ENCODE assay signal across 8 cellular contexts in genomic region chr1:167687919-167688519, GRCh38. TPM values are rescaled to one million over a fixed set of nuclear protein-coding genes. Genes with fewer than 3 reads are reported as not detected.
DNase-seq lines count a peak whose midpoint lies in the region; ATAC-seq, FAIRE-seq and TF ChIP-seq lines count a peak whose summit lies in the region.

No MANE protein-coding gene starts in this region.

- H3K27me3 Mint-ChIP-seq in naive thymus-derived CD4-positive, alpha-beta T cell: no peaks in the 10 kb centered on the region
- H3K27me3 Mint-ChIP-seq in stimulated activated memory B cell treated with anti-CD40 and anti-IgM and Interleukin-4, amounts not matched to agents 10 μg/mL and 1 μg/mL and 100 μg/mL, for 72 hours: no peaks in the 10 kb centered on the region

- H3K27ac Mint-ChIP-seq in naive thymus-derived CD4-positive, alpha-beta T cell: peak overlapping the region in 7 of 9 donors; percentile 19 to 82 (median 60)
- H3K27ac Mint-ChIP-seq in stimulated activated memory B cell treated with anti-CD40 and anti-IgM and Interleukin-4, amounts not matched to agents 10 μg/mL and 1 μg/mL and 100 μg/mL, for 72 hours: peak overlapping the region; percentile 76

- H3K4me3 ChIP-seq in NT2/D1 (ENCODE audit: insufficient read length, low read depth) (no peak overlapping the region), epithelial cell of esophagus (ENCODE audit: low read length) (no peak overlapping the region)
- H3K4me3 ChIP-seq in naive thymus-derived CD4-positive, alpha-beta T cell (ENCODE audit: low read length): no peak overlapping the region

- no peak overlapping the region for H3K9ac ChIP-seq in NT2/D1 (ENCODE audit: insufficient read length, low read depth)

- CTCF ChIA-PET in naive thymus-derived CD4-positive, alpha-beta T cell (lab: Charles Lee): interaction anchor here (0.6 to 2.9 kb wide), 29 partner anchors 9 to 423 kb away, joined by 3 to 100 read pairs (median 7); partner anchors contain the start of gene CREG1

- intact Hi-C loops in naive thymus-derived CD4-positive, alpha-beta T cell (cut with micrococcal nuclease): loop anchor here (1.0 to 10.0 kb wide), 5 partner anchors 51 to 423 kb away; no protein-coding TSS in a partner anchor

- DNase-seq in 8988T: peak; percentile 35
- peak; percentile 80 for DNase-seq in GM13976 (ENCODE audit: low spot score)
- DNase-seq in HTR-8/SVneo (ENCODE audit: insufficient read length, low spot score): peak; percentile 76
- DNase-seq in NT2/D1 (ENCODE audit: low read depth, low spot score): peak; percentile 90
- peak; percentile 54 for DNase-seq in activated CD8-positive, alpha-beta memory T cell treated with anti-CD3 and anti-CD28 coated beads, Interleukin-2, amount 50 U/mL, for 24 hours (ENCODE audit: extremely low read depth)
- peak; percentile 80 for DNase-seq in epithelial cell of esophagus (ENCODE audit: low read depth)
- DNase-seq in naive thymus-derived CD4-positive, alpha-beta T cell: peak; percentile 47 to 81 (median 71)

- no peaks in the 10 kb centered on the region for H3K27me3 ChIP-seq in NT2/D1 (ENCODE audit: insufficient read depth, insufficient read length)
- H3K27me3 ChIP-seq in naive thymus-derived CD4-positive, alpha-beta T cell (ENCODE audit: control insufficient read depth in 2 of 2, insufficient read depth in 2 of 2, low read length in 2 of 2): no peaks in the 10 kb centered on the region

- H3K36me3 ChIP-seq in NT2/D1 (ENCODE audit: insufficient read depth, insufficient read length, low read length): no peaks in the 10 kb centered on the region
- peaks cover 36 to 96% (median 44%) of the 10 kb centered on the region in 3 experiments for H3K36me3 ChIP-seq in naive thymus-derived CD4-positive, alpha-beta T cell (ENCODE audit: control insufficient read depth in 2 of 3, insufficient read depth in 3 of 3, low read length in 3 of 3)

- FAIRE-seq in HTR-8/SVneo (lab: Jason Lieb, UNC): no peak

- POLR2A ChIA-PET in naive thymus-derived CD4-positive, alpha-beta T cell (lab: Charles Lee): interaction anchor here (1.2 to 2.9 kb wide), 8 partner anchors 10 to 87 kb away, joined by 3 to 26 read pairs (median 6); no protein-coding TSS in a partner anchor

- H3K27ac ChIP-seq in naive thymus-derived CD4-positive, alpha-beta T cell (ENCODE audit: low read depth, low read length): no peak overlapping the region

- H3K4me1 Mint-ChIP-seq in naive thymus-derived CD4-positive, alpha-beta T cell: peaks cover 10 to 29% (median 25%) of the 10 kb centered on the region in 7 donors
- peaks cover 58% of the 10 kb centered on the region for H3K4me1 Mint-ChIP-seq in stimulated activated memory B cell treated with anti-CD40 and anti-IgM and Interleukin-4, amounts not matched to agents 10 μg/mL and 1 μg/mL and 100 μg/mL, for 72 hours

- H3K9me3 Mint-ChIP-seq in naive thymus-derived CD4-positive, alpha-beta T cell: no peaks in the 10 kb centered on the region
- H3K9me3 Mint-ChIP-seq in stimulated activated memory B cell treated with anti-CD40 and anti-IgM and Interleukin-4, amounts not matched to agents 10 μg/mL and 1 μg/mL and 100 μg/mL, for 72 hours: no peaks in the 10 kb centered on the region

- no peaks in the 10 kb centered on the region for H3K9me3 ChIP-seq in NT2/D1 (ENCODE audit: insufficient read depth, low read length)
- no peaks in the 10 kb centered on the region for H3K9me3 ChIP-seq in naive thymus-derived CD4-positive, alpha-beta T cell (ENCODE audit: control insufficient read depth in 2 of 3, low read length in 3 of 3)

- H3K36me3 Mint-ChIP-seq in naive thymus-derived CD4-positive, alpha-beta T cell: peaks cover 16 to 65% (median 42%) of the 10 kb centered on the region in 5 donors
- peaks cover 78% of the 10 kb centered on the region for H3K36me3 Mint-ChIP-seq in stimulated activated memory B cell treated with anti-CD40 and anti-IgM and Interleukin-4, amounts not matched to agents 10 μg/mL and 1 μg/mL and 100 μg/mL, for 72 hours

- no peak overlapping the region for H3K4me3 Mint-ChIP-seq in naive thymus-derived CD4-positive, alpha-beta T cell
- no peak overlapping the region for H3K4me3 Mint-ChIP-seq in stimulated activated memory B cell treated with anti-CD40 and anti-IgM and Interleukin-4, amounts not matched to agents 10 μg/mL and 1 μg/mL and 100 μg/mL, for 72 hours

- in situ Hi-C loops in GM13976 (cut with MboI; ENCODE audit: low sequenced_read_pairs, unreplicated experiment): loop anchor here (5.0 kb wide), 1 partner anchor 81 kb away; no protein-coding TSS in a partner anchor

- peaks cover 18% of the 10 kb centered on the region for H3K4me1 ChIP-seq in NT2/D1 (ENCODE audit: insufficient read depth, insufficient read length)
- H3K4me1 ChIP-seq in naive thymus-derived CD4-positive, alpha-beta T cell (ENCODE audit: control insufficient read depth in 2 of 2, insufficient read depth in 2 of 2, low read length in 2 of 2): no peaks in the 10 kb centered on the region

- ATAC-seq in naive thymus-derived CD4-positive, alpha-beta T cell: peak; percentile 84
- ATAC-seq in stimulated activated memory B cell treated with anti-CD40 and anti-IgM and Interleukin-4, amounts not matched to agents 10 μg/mL and 1 μg/mL and 100 μg/mL, for 72 hours: peak; percentile 78

- TF ChIP-seq CTCF in GM13976 (IDR thresholded peaks at IDR 0.05; ENCODE audit: borderline replicate concordance, control extremely low read depth, extremely low read depth, insufficient read depth, missing control alignments) (peak; percentile 69), epithelial cell of esophagus (IDR thresholded peaks at IDR 0.05; ENCODE audit: insufficient read depth, low read depth, low read length, missing control alignments) (peak; percentile 91)

RNA-seq across cellular contexts. Expression of gene MPZL1, which starts 33.8 kb away (rescaled TPM):
- 10 to 100 TPM in 2 of 5 experiments, 1 to 10 TPM in 3; 4.8 to 25.3 (median 8.6) TPM for total RNA-seq in naive thymus-derived CD4-positive, alpha-beta T cell
- 10 to 100 TPM; 12.2 to 19.0 TPM for polyA plus RNA-seq in naive thymus-derived CD4-positive, alpha-beta T cell

RNA-seq across cellular contexts. Expression of gene RCSD1, which starts 58.0 kb away (rescaled TPM):
- total RNA-seq in naive thymus-derived CD4-positive, alpha-beta T cell: 100 to 1,000 TPM in 4 of 5 experiments, 10 to 100 TPM in 1; 75.0 to 153 (median 140) TPM
- polyA plus RNA-seq in naive thymus-derived CD4-positive, alpha-beta T cell: 100 to 1,000 TPM in 1 of 2 donors, 10 to 100 TPM in 1; 94.7 to 135 TPM

Comparison
In these comparisons a context has a peak if more than half of its experiments do, and no peak if none do; other contexts are left out.
1. DNase-seq: peak in every context shown above with its lines; median percentile 90 in NT2/D1; 80 in GM13976; 80 in epithelial cell of esophagus; 76 in HTR-8/SVneo; 71 in naive thymus-derived CD4-positive, alpha-beta T cell; 54 in activated CD8-positive, alpha-beta memory T cell treated with anti-CD3 and anti-CD28 coated beads, Interleukin-2, amount 50 U/mL, for 24 hours; 35 in 8988T.